8 cellular contexts compared by ENCODE assay signal in the genomic region with DNA sequence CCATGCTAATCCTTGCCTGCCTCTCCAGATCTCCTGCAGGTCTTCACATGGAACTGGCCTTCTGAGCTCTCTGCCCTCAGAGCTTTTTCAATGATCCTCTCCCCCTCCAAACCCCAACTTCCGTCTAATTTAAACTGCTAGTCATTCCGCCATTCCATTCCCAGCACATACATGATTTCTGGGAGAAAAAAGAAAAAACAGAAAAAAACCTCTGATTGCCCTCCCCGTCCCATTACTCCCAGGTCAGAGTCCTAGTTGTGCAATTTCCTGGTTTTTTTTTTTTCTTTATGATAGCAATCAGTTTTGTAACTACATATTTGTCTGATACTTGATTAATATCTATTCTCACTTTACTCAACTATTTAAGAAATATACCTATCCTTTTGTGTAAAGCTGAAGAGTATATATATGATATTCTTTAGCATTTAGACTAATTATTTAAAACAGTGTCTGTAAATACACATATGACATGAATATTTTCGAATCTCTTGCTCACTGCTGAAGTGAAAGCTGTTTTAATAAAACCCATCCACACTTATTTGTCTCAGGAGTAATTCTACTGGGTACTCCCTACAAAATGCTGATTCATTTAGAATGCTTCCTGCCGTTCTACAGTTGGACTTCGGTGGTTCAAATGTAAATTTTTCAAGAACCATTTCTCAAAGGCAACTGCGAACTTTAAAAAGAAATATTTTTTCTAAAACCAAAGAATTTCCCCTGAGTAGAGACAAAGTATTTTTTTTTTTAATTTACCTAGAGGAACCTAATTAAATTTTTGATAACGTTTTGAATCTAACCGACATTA. TPM values are rescaled to one million over a fixed set of nuclear protein-coding genes. Genes with fewer than 3 reads are reported as not detected.
DNase-seq lines count a peak whose midpoint lies in the region; ATAC-seq, FAIRE-seq and TF ChIP-seq lines count a peak whose summit lies in the region.

No MANE protein-coding gene starts in this region.

- no peaks in the 10 kb centered on the region for H3K9me3 Mint-ChIP-seq in activated T-cell treated with anti-CD3 and anti-CD28 coated beads, Interleukin-2, amount 50 U/mL, for 24 hours
- H3K9me3 Mint-ChIP-seq in nephron: no peaks in the 10 kb centered on the region

- H2AFZ ChIP-seq in H1 (ENCODE audit: low read length): no peak overlapping the region

- H2BK12ac ChIP-seq in H1 (ENCODE audit: low read depth, low read length): no peak overlapping the region

- peaks cover 2 to 5% of the 10 kb centered on the region in 2 experiments for H4K20me1 ChIP-seq in H1 (replicated peaks in 1 of 2; ENCODE audit: control insufficient read depth in 1 of 2, insufficient read depth in 2 of 2, low read length in 2 of 2)

- TF ChIP-seq POLR2A in H1 (IDR thresholded peaks at IDR 0.05; ENCODE audit: control extremely low read depth in 1 of 2, low read depth in 2 of 2, low read length in 2 of 2) (no peak), GM18505 (IDR thresholded peaks at IDR 0.05; ENCODE audit: borderline replicate concordance, extremely low read depth, insufficient read depth, insufficient read length) (no peak)

- H2AK5ac ChIP-seq in H1 (ENCODE audit: low read depth, low read length): no peak overlapping the region

- H3K79me2 ChIP-seq in H1 (ENCODE audit: control insufficient read depth in 1 of 2, insufficient read depth in 2 of 2, low read length in 2 of 2): peaks cover 0 to 30% of the 10 kb centered on the region in 2 experiments; a peak in 2 of 4 replicates

- H3K9ac ChIP-seq in H1 (replicated peaks in 1 of 4; ENCODE audit: extremely low read depth in 1 of 4, low read depth in 3 of 4, low read length in 3 of 4): peak overlapping the region in 2 of 4 experiments; percentile 24 to 86; a peak in 2 of 7 replicates

- 26% methylated on average over 9 of the region's 9 CpGs; no CpG with 5 or more reads in 1 of the 2 experiments for WGBS in H1 (ENCODE audit: extremely low coverage in 1 of 2, insufficient coverage in 1 of 2, insufficient read length in 1 of 2, insufficient replicate concordance in 2 of 2, low coverage in 1 of 2, low lambda C conversion rate in 2 of 2, missing lambda C conversion rate in 1 of 2), 2 experiments

- no peak overlapping the region for H2BK15ac ChIP-seq in H1 (ENCODE audit: low read length)

- no peak overlapping the region for H3K18ac ChIP-seq in H1 (ENCODE audit: extremely low read depth, low read length)

- POLR2A ChIA-PET in H1 (lab: Charles Lee; ENCODE audit: partially characterized antibody): interaction anchor here (0.8 to 1.1 kb wide), 3 partner anchors 11 to 239 kb away, joined by 3 to 4 read pairs (median 3); no protein-coding TSS in a partner anchor

- H3K23me2 ChIP-seq in H1 (ENCODE audit: low read depth, low read length): peaks cover 2% of the 10 kb centered on the region; the same call in 1 of the 2 replicates

- DNase-seq in activated T-cell treated with anti-CD3 and anti-CD28 coated beads, Interleukin-2, amount 50 U/mL, for 24 hours: no peak
- no peak for DNase-seq in activated T-cell treated with anti-CD3 and anti-CD28 coated beads, Interleukin-2, amount 50 U/mL, for 48 hours
- DNase-seq in RCC 7860 (ENCODE audit: low spot score) (peak; percentile 52), H1 (ENCODE audit: low read depth in 1 of 2, low spot score in 2 of 2) (no peak), NCI-H146 (lab: John Stamatoyannopoulos, UW) (no peak)

- peaks cover 2 to 41% (median 30%) of the 10 kb centered on the region in 4 experiments for H3K36me3 ChIP-seq in H1 (ENCODE audit: control insufficient read depth in 2 of 4, insufficient read depth in 4 of 4, low read length in 3 of 4)

- CTCF ChIA-PET in H1 (lab: Charles Lee; ENCODE audit: partially characterized antibody): interaction anchor here (0.6 to 1.7 kb wide), 4 partner anchors 16 to 219 kb away, joined by 3 to 4 read pairs (median 4); no protein-coding TSS in a partner anchor

- no peaks in the 10 kb centered on the region for H3K9me3 ChIP-seq in H1 (ENCODE audit: insufficient read depth in 2 of 2, low read depth in 1 of 2, low read length in 1 of 2)

- no peak overlapping the region for H3K14ac ChIP-seq in H1 (ENCODE audit: insufficient read length)

- peak overlapping the region; percentile 96 for H3K27ac Mint-ChIP-seq in activated T-cell treated with anti-CD3 and anti-CD28 coated beads, Interleukin-2, amount 50 U/mL, for 24 hours
- peak overlapping the region; percentile 96 to 98 (median 97) for H3K27ac Mint-ChIP-seq in nephron

- peak overlapping the region; percentile 81 for H4K5ac ChIP-seq in H1 (ENCODE audit: insufficient read length, low read depth, low read length)

- TF ChIP-seq EP300 in H1 (IDR thresholded peaks at IDR 0.05; ENCODE audit: borderline replicate concordance in 1 of 2, low read depth in 2 of 2, low read length in 2 of 2): no peak

- no peak overlapping the region for H4K91ac ChIP-seq in H1 (replicated peaks; ENCODE audit: insufficient read length, low read length)

- peak overlapping the region; percentile 72 to 76 for H3K4me2 ChIP-seq in H1 (ENCODE audit: insufficient read depth in 1 of 2, low read depth in 2 of 2, low read length in 2 of 2)

- no peak overlapping the region for H4K8ac ChIP-seq in H1 (ENCODE audit: extremely low read depth, insufficient read depth, low read length)

- no peak overlapping the region for H3K27ac ChIP-seq in H1 (ENCODE audit: low read depth, low read length)

- peak overlapping the region; percentile 21 for H3K4ac ChIP-seq in H1 (replicated peaks; ENCODE audit: insufficient read length, low read depth, low read length)

- ATAC-seq in GM18505 (IDR thresholded peaks at IDR 0.05; ENCODE audit: unreplicated experiment) (no peak), GM21390 (IDR thresholded peaks at IDR 0.05; ENCODE audit: unreplicated experiment) (no peak)

- no peaks in the 10 kb centered on the region for H3K27me3 Mint-ChIP-seq in activated T-cell treated with anti-CD3 and anti-CD28 coated beads, Interleukin-2, amount 50 U/mL, for 24 hours
- H3K27me3 Mint-ChIP-seq in nephron (ENCODE audit: low read depth): no peaks in the 10 kb centered on the region

- H2BK120ac ChIP-seq in H1 (replicated peaks; ENCODE audit: low read depth, low read length): no peak overlapping the region

- TF ChIP-seq RAD21 in H1 (IDR thresholded peaks at IDR 0.05 in 1 of 2, conservative IDR thresholded peaks at IDR 0.05 in 1 of 2; ENCODE audit: low read depth in 2 of 2, low read length in 2 of 2): no peak

- H2BK5ac ChIP-seq in H1 (ENCODE audit: low read depth, low read length): no peak overlapping the region

- no peak for TF ChIP-seq CTCF in H1 (IDR thresholded peaks at IDR 0.05; ENCODE audit: control extremely low read depth in 1 of 3, insufficient read depth in 1 of 3, low read depth in 1 of 3, low read length in 3 of 3)
- no peak for TF ChIP-seq CTCF in nephron (IDR thresholded peaks at IDR 0.05; ENCODE audit: unreplicated experiment in 3 of 3)

- H3K27me3 ChIP-seq in H1 (replicated peaks in 1 of 4; ENCODE audit: control insufficient read depth in 3 of 4, extremely low read depth in 1 of 4, insufficient read depth in 3 of 4, low read length in 3 of 4): no peaks in the 10 kb centered on the region

- peaks cover 63% of the 10 kb centered on the region for H3K36me3 Mint-ChIP-seq in activated T-cell treated with anti-CD3 and anti-CD28 coated beads, Interleukin-2, amount 50 U/mL, for 24 hours (ENCODE audit: low read depth)
- peaks cover 45% of the 10 kb centered on the region for H3K36me3 Mint-ChIP-seq in nephron (ENCODE audit: low read depth)

- H3K79me1 ChIP-seq in H1 (ENCODE audit: low read depth, low read length): no peaks in the 10 kb centered on the region; the same call in 1 of the 2 replicates

- peak overlapping the region; percentile 92 for H3K4me3 Mint-ChIP-seq in activated T-cell treated with anti-CD3 and anti-CD28 coated beads, Interleukin-2, amount 50 U/mL, for 24 hours
- peak overlapping the region; percentile 85 to 92 (median 91) for H3K4me3 Mint-ChIP-seq in nephron

- peaks cover 54% of the 10 kb centered on the region for H3K4me1 Mint-ChIP-seq in activated T-cell treated with anti-CD3 and anti-CD28 coated beads, Interleukin-2, amount 50 U/mL, for 24 hours (ENCODE audit: low read depth)
- peaks cover 30% of the 10 kb centered on the region for H3K4me1 Mint-ChIP-seq in nephron

- peak overlapping the region; percentile 87 to 99 (median 91) for H3K4me3 ChIP-seq in H1 (ENCODE audit: extremely low read depth in 1 of 4, insufficient read depth in 2 of 4, low read depth in 3 of 4, low read length in 4 of 4)

- FAIRE-seq in RCC 7860 (lab: Jason Lieb, UNC) (peak; percentile 65), H1 (lab: Jason Lieb, UNC) (no peak)

- no peak overlapping the region for H2BK20ac ChIP-seq in H1 (ENCODE audit: low read length)

- H3K56ac ChIP-seq in H1 (replicated peaks; ENCODE audit: insufficient read length, low read depth, low read length): no peak overlapping the region

- H3K4me1 ChIP-seq in H1 (replicated peaks in 1 of 4; ENCODE audit: control insufficient read depth in 3 of 4, insufficient read depth in 4 of 4, low read length in 3 of 4): peaks cover 0 to 1% (median 0%) of the 10 kb centered on the region in 4 experiments; a peak in 1 of 7 replicates

- no peak overlapping the region for H3K23ac ChIP-seq in H1 (ENCODE audit: insufficient read length)

TF ChIP-seq in H1, 55 proteins besides CTCF, POLR2A, EP300 and RAD21 (continues in another document):
- no peak for TF ChIP-seq CBX5 (IDR thresholded peaks at IDR 0.05; ENCODE audit: low read depth, low read length)
- TF ChIP-seq TAF7 (optimal IDR thresholded peaks at IDR 0.05; ENCODE audit: borderline replicate concordance, low read depth, low read length): no peak
- no peak for TF ChIP-seq SIN3A (conservative IDR thresholded peaks at IDR 0.05 in 1 of 2, IDR thresholded peaks at IDR 0.05 in 1 of 2; ENCODE audit: low read depth in 1 of 2, low read length in 2 of 2)

RNA-seq across cellular contexts. Expression of a gene that starts 1.5 kb away (rescaled TPM):
- total RNA-seq in H1 (2021; fragmentation: NEBNext Ultra II Directional; extraction: Animal tissue kit (Norgen Biotek cat#: 25700)): 222 and 230 TPM in 2 replicates
- 281 and 479 TPM in 2 replicates for polyA plus RNA-seq in H1 (2011; rRNA removed)
- polyA plus RNA-seq in H1 (2011; cell fraction: cytosol; rRNA removed): 418 TPM
- polyA plus RNA-seq in H1 (2011; cell fraction: nucleus; rRNA removed): 199 TPM
- polyA plus RNA-seq in H1 (2012, experiment 1 of 2): 340 to 456 TPM (median 349 TPM) in 4 replicates
- 473 TPM for polyA plus RNA-seq in H1 (2012, experiment 2 of 2)
- 315 TPM for polyA plus RNA-seq in H1 (2013, experiment 1 of 2)
- polyA plus RNA-seq in H1 (2013, experiment 2 of 2): 321 TPM
- polyA minus RNA-seq in H1 (2011; rRNA and poly(A)+ RNA removed): 72.5 and 108 TPM in 2 replicates
- polyA minus RNA-seq in H1 (2011; cell fraction: cytosol; rRNA and poly(A)+ RNA removed): 97.0 TPM
- 133 TPM for polyA minus RNA-seq in H1 (2011; cell fraction: nucleus; rRNA and poly(A)+ RNA removed)

RNA-seq across cellular contexts. Expression of a gene that starts 7.2 kb away (rescaled TPM):
- 10.6 and 12.6 TPM in 2 replicates for total RNA-seq in H1 (2021; fragmentation: NEBNext Ultra II Directional; extraction: Animal tissue kit (Norgen Biotek cat#: 25700))
- 1.8 and 1.9 TPM in 2 replicates for polyA plus RNA-seq in H1 (2011; rRNA removed)
- polyA plus RNA-seq in H1 (2011; cell fraction: cytosol; rRNA removed): 2.4 TPM
- polyA plus RNA-seq in H1 (2011; cell fraction: nucleus; rRNA removed): 2.8 TPM
- polyA plus RNA-seq in H1 (2012, experiment 1 of 2): 2.4 to 9.2 TPM (median 2.6 TPM) in 4 replicates
- 2.5 TPM for polyA plus RNA-seq in H1 (2012, experiment 2 of 2)
- 9.2 TPM for polyA plus RNA-seq in H1 (2013, experiment 1 of 2)
- polyA plus RNA-seq in H1 (2013, experiment 2 of 2): 7.8 TPM
- polyA minus RNA-seq in H1 (2011; rRNA and poly(A)+ RNA removed): 1.3 and 2.0 TPM in 2 replicates
- 2.9 TPM for polyA minus RNA-seq in H1 (2011; cell fraction: cytosol; rRNA and poly(A)+ RNA removed)
- 5.7 TPM for polyA minus RNA-seq in H1 (2011; cell fraction: nucleus; rRNA and poly(A)+ RNA removed)
